In genomic region chr6:168227840-168228239, GRCh38 we compare ENCODE assay signal across 24 cellular contexts.
"Had no signal": no experiment of that assay in that cellular context is flagged by ENCODE, and none has a peak within 500 bp of the region (broad histone marks: within the 10 kb centered on the region; RNA-seq: fewer than 3 reads in every experiment).

No MANE protein-coding gene starts in this region.

- H3K27me3 ChIP-seq: pancreas, right lobe of liver, sigmoid colon, stomach, thyroid gland, upper lobe of left lung, vagina had no signal

- H3K4me3 ChIP-seq: pancreas, prostate gland, right lobe of liver, sigmoid colon, stomach, thoracic aorta, thyroid gland, tibial nerve, upper lobe of left lung, vagina had no signal

- H3K9me3 ChIP-seq: neutrophil, pancreas, prostate gland, right lobe of liver, sigmoid colon, stomach, thoracic aorta, thyroid gland, tibial nerve, upper lobe of left lung, vagina had no signal

- DNase-seq: naive thymus-derived CD4-positive, alpha-beta T cell; nephron progenitor cell; nucleus accumbens; pancreas; retina; right cardiac atrium; right lobe of liver; sigmoid colon; small intestine; stimulated activated CD4-positive, alpha-beta T cell treated with anti-CD3 and anti-CD28 coated beads, Interleukin-15, amount 100 ng/mL, for 24 hours; stimulated activated CD4-positive, alpha-beta T cell treated with anti-CD3 and anti-CD28 coated beads, Interleukin-2, amount 100 ng/mL, for 24 hours; stimulated activated CD4-positive, alpha-beta T cell treated with anti-CD3 and anti-CD28 coated beads, Interleukin-2, amount 100 ng/mL, for 48 hours; stimulated activated CD4-positive, alpha-beta T cell treated with anti-CD3 and anti-CD28 coated beads, Interleukin-4, amount 100 ng/mL, for 24 hours; stimulated activated naive B cell treated with anti-CD40 and anti-IgM and Interleukin-4, amounts not matched to agents 10 μg/mL and 1 μg/mL and 100 μg/mL, for 72 hours; stimulated activated naive CD4-positive, alpha-beta T cell treated with Interleukin-2 at 50 U/mL for 16 hours; stomach; thyroid gland had no signal

- ATAC-seq: naive thymus-derived CD4-positive, alpha-beta T cell; pancreas; right cardiac atrium; right lobe of liver; stimulated activated effector memory CD8-positive, alpha-beta T cell treated with anti-CD3 and anti-CD28 coated beads, Interleukin-12 subunit alpha, Interleukin-12 subunit beta, amount 100 ng/mL, for 72 hours; stimulated activated naive B cell treated with anti-CD40 and anti-IgM and Interleukin-4, amounts not matched to agents 10 μg/mL and 1 μg/mL and 100 μg/mL, for 72 hours had no signal

- H3K27ac ChIP-seq: neutrophil, pancreas, prostate gland, right lobe of liver, sigmoid colon, stomach, thoracic aorta, thyroid gland, tibial nerve, upper lobe of left lung, vagina had no signal

- H3K4me1 ChIP-seq: pancreas, prostate gland, right lobe of liver, thyroid gland, upper lobe of left lung, vagina had no signal

- H3K36me3 ChIP-seq: neutrophil, pancreas, prostate gland, right lobe of liver, sigmoid colon, stomach, thoracic aorta, thyroid gland, tibial nerve, upper lobe of left lung, vagina had no signal
